ENCODE assay signal across 2 cellular contexts in the genomic region with DNA sequence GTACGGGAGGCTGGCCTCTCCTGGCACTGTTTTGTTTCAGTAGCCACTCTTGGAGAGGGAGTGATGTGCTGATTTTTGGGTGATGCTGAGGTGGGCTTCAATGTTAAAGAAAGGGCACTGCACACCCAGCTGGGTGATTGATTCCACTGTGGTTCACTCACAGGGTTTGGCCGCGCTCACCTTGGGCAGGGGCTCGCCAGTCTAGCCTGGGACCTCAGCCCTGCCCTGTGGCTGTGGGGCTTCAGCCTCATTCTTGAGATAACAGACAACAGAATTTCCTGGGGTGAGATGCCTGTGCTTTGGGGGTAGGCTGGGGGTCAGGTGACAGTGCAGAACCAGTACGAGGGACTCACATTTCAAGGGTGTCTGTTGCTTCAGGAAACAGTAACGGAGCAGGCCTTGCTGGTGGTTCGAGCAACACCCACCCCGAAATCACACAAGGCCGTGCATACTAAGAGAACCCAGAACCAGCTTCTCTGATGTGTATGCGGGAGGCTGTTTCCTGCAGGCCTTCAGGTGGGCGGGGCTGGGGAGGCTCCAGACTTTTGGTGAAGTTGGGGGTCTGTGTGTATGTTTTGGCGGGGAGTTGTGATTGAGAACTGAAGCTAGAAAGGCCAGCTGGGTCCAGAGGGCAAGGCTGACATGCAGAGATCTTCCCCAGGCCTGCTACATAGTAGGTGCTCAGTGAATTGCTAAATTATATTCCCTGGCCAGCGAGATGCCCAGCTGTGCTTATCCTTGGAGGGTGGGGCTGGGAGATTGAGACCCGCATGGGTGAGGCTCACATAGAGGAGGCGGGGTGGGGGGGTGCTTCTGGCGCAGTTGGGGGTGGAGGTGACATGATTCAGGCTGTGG.
TF ChIP-seq lines count a peak whose summit lies in the region.

No MANE protein-coding gene starts in this region.

TF ChIP-seq in IMR-90, 13 proteins besides CTCF, POLR2A, EP300 and RAD21:
- TF ChIP-seq CEBPB (IDR thresholded peaks at IDR 0.05; ENCODE audit: low read depth, low read length) = no peak
- TF ChIP-seq, protein P1, sequence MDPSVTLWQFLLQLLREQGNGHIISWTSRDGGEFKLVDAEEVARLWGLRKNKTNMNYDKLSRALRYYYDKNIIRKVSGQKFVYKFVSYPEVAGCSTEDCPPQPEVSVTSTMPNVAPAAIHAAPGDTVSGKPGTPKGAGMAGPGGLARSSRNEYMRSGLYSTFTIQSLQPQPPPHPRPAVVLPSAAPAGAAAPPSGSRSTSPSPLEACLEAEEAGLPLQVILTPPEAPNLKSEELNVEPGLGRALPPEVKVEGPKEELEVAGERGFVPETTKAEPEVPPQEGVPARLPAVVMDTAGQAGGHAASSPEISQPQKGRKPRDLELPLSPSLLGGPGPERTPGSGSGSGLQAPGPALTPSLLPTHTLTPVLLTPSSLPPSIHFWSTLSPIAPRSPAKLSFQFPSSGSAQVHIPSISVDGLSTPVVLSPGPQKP (IDR thresholded peaks at IDR 0.05; ENCODE audit: borderline replicate concordance, low read depth, low read length) = no peak
- no peak for TF ChIP-seq MAFK (IDR thresholded peaks at IDR 0.05; ENCODE audit: low read depth, low read length)
- TF ChIP-seq RCOR1 (IDR thresholded peaks at IDR 0.05; ENCODE audit: insufficient replicate concordance, low read length) = no peak
- TF ChIP-seq FOS (IDR thresholded peaks at IDR 0.05; ENCODE audit: low read depth, low read length) = no peak
- TF ChIP-seq MXI1 (IDR thresholded peaks at IDR 0.05; ENCODE audit: borderline replicate concordance, low read depth, low read length) = no peak
- TF ChIP-seq SMC3 (IDR thresholded peaks at IDR 0.05; ENCODE audit: low read depth, low read length) = no peak
- no peak for TF ChIP-seq NFE2L2 (IDR thresholded peaks at IDR 0.05; ENCODE audit: low read depth, low read length)

TF ChIP-seq in H1, 55 proteins besides CTCF, POLR2A, EP300 and RAD21:
- TF ChIP-seq SRF (IDR thresholded peaks at IDR 0.05; ENCODE audit: low read depth, low read length) (no peak), ASH2L (IDR thresholded peaks at IDR 0.05; ENCODE audit: low read length) (no peak), JUND (IDR thresholded peaks at IDR 0.05; ENCODE audit: low read length) (no peak), TCF12 (IDR thresholded peaks at IDR 0.05; ENCODE audit: low read depth, low read length) (no peak), TBP (IDR thresholded peaks at IDR 0.05; ENCODE audit: low read depth, low read length) (no peak), GABPA (IDR thresholded peaks at IDR 0.05; ENCODE audit: borderline replicate concordance, insufficient read depth, low read length) (no peak), SP2 (IDR thresholded peaks at IDR 0.05; ENCODE audit: low read length) (no peak), SP1 (IDR thresholded peaks at IDR 0.05; ENCODE audit: low read depth, low read length) (no peak), KDM5A (IDR thresholded peaks at IDR 0.05; ENCODE audit: low read length) (no peak), CHD2 (IDR thresholded peaks at IDR 0.05; ENCODE audit: low read length) (no peak), RNF2 (IDR thresholded peaks at IDR 0.05; ENCODE audit: borderline replicate concordance, low read depth, low read length, missing control alignments, poor library complexity, severe bottlenecking) (no peak), RFX5 (IDR thresholded peaks at IDR 0.05; ENCODE audit: borderline replicate concordance, low read depth, low read length) (no peak), PHF8 (conservative IDR thresholded peaks at IDR 0.05; ENCODE audit: low read depth, low read length) (no peak)
- TF ChIP-seq, protein P2, sequence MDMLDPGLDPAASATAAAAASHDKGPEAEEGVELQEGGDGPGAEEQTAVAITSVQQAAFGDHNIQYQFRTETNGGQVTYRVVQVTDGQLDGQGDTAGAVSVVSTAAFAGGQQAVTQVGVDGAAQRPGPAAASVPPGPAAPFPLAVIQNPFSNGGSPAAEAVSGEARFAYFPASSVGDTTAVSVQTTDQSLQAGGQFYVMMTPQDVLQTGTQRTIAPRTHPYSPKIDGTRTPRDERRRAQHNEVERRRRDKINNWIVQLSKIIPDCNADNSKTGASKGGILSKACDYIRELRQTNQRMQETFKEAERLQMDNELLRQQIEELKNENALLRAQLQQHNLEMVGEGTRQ (IDR thresholded peaks at IDR 0.05; ENCODE audit: low read length) = no peak
TF ChIP-seq in H1: peak in this region for 0.
